8 cellular contexts compared by ENCODE assay signal in genomic region chr17:2401426-2402221, GRCh38. TPM values are rescaled to one million over a fixed set of nuclear protein-coding genes. Genes with fewer than 3 reads are reported as not detected.
DNase-seq lines count a peak whose midpoint lies in the region; ATAC-seq lines count a peak whose summit lies in the region.

No MANE protein-coding gene starts in this region.

- peak; percentile 58 for ATAC-seq in GM19324 (IDR thresholded peaks at IDR 0.05; ENCODE audit: low FRiP score, unreplicated experiment)
- peak; percentile 42 for ATAC-seq in HG03460 (IDR thresholded peaks at IDR 0.05; ENCODE audit: unreplicated experiment)
- ATAC-seq in left colon, result peak; percentile 46

- peak; percentile 99 for DNase-seq in Ammon's horn (ENCODE audit: low spot score)
- DNase-seq in NCI-H526 treated with DMSO at 0.1 percent for 48 hours (lab: John Stamatoyannopoulos, UW), result peak; percentile 88
- peak; percentile 99 for DNase-seq in activated CD4-positive, alpha-beta T cell treated with anti-CD3 and anti-CD28 coated beads, Interleukin-2, amount 50 U/mL, for 1 hour
- peak; percentile 77 for DNase-seq in cortex of kidney (lab: John Stamatoyannopoulos, UW)
- DNase-seq in left colon, result peak; percentile 100
- DNase-seq in stimulated activated CD4-positive, alpha-beta T cell treated with anti-CD3 and anti-CD28 coated beads, Interleukin-1b, Interleukin-23, amount 100 ng/mL, for 4 hours (ENCODE audit: low read depth in 2 of 2), result peak; percentile 98

- intact Hi-C loops in left colon (cut with DNase I, micrococcal nuclease), result no loop called here

RNA-seq across cellular contexts. Expression of gene MNT, which starts 0.8 kb away (rescaled TPM):
- 10 to 100 TPM; 22.3 to 25.6 TPM for total RNA-seq in left colon

Comparison
In these comparisons a context has a peak if more than half of its experiments do, and no peak if none do; other contexts are left out.
1. Peak in every context shown above with its lines: DNase-seq and ATAC-seq.